1 cellular context compared by ENCODE assay signal in genomic region chr12:13046914-13047472, GRCh38.
TF ChIP-seq lines count a peak whose summit lies in the region.

No MANE protein-coding gene starts in this region.

TF ChIP-seq in GM12878, 131 proteins besides CTCF, POLR2A, EP300 and RAD21:
- TF ChIP-seq SUPT20H (IDR thresholded peaks at IDR 0.05; ENCODE audit: borderline replicate concordance, control insufficient read depth, low read depth, low read length) (no peak), HSF1 (IDR thresholded peaks at IDR 0.05; ENCODE audit: low read depth, low read length) (no peak), RB1 (IDR thresholded peaks at IDR 0.05; ENCODE audit: borderline replicate concordance) (no peak), TCF3 (IDR thresholded peaks at IDR 0.05; ENCODE audit: borderline replicate concordance, insufficient read depth, low read depth, low read length) (no peak)
